10 cellular contexts compared by ENCODE assay signal in genomic region chr15:98823012-98823458, GRCh38.
DNase-seq lines count a peak whose midpoint lies in the region; ATAC-seq lines count a peak whose summit lies in the region.
"Had no signal": no experiment of that assay in that cellular context is flagged by ENCODE, and none has a peak within 500 bp of the region (broad histone marks: within the 10 kb centered on the region; RNA-seq: fewer than 3 reads in every experiment).

No MANE protein-coding gene starts in this region.

- H3K4me3 ChIP-seq in NT2/D1 (ENCODE audit: insufficient read length, low read depth) (no peak overlapping the region), stomach smooth muscle (ENCODE audit: low read length in 2 of 2) (no peak overlapping the region)
- H3K4me3 ChIP-seq: dorsolateral prefrontal cortex had no signal

- peaks cover 2% of the 10 kb centered on the region for H3K36me3 ChIP-seq in NT2/D1 (ENCODE audit: insufficient read depth, insufficient read length, low read length)
- H3K36me3 ChIP-seq in stomach smooth muscle (ENCODE audit: control insufficient read depth in 2 of 2, insufficient read depth in 2 of 2, low read length in 2 of 2): no peaks in the 10 kb centered on the region

- peak overlapping the region; percentile 33 for H3K27ac ChIP-seq in stomach smooth muscle (ENCODE audit: low read length)
- H3K27ac ChIP-seq: 22Rv1 had no signal

- ATAC-seq in HG02588 (IDR thresholded peaks at IDR 0.05; ENCODE audit: unreplicated experiment): no peak

- no peaks in the 10 kb centered on the region for H3K27me3 ChIP-seq in NT2/D1 (ENCODE audit: insufficient read depth, insufficient read length)
- H3K27me3 ChIP-seq in stomach smooth muscle (ENCODE audit: control insufficient read depth in 1 of 2, insufficient read depth in 2 of 2, low read length in 2 of 2): no peaks in the 10 kb centered on the region
- H3K27me3 ChIP-seq: dorsolateral prefrontal cortex had no signal

- H3K4me1 ChIP-seq in NT2/D1 (ENCODE audit: insufficient read depth, insufficient read length): no peaks in the 10 kb centered on the region
- peaks cover 8% of the 10 kb centered on the region for H3K4me1 ChIP-seq in stomach smooth muscle (ENCODE audit: control insufficient read depth, insufficient read depth, low read length)

- DNase-seq in NCI-H1417 (lab: John Stamatoyannopoulos, UW): peak in 2 of 3 experiments; percentile 35 to 84
- no peak for DNase-seq in NCI-H1417 treated with DMSO at 0.1 percent for 48 hours (lab: John Stamatoyannopoulos, UW)
- peak; percentile 90 for DNase-seq in NT2/D1 (ENCODE audit: low read depth, low spot score)
- peak; percentile 75 for DNase-seq in fibroblast of the conjunctiva (ENCODE audit: low read depth)
- DNase-seq in superior temporal gyrus (ENCODE audit: extremely low spot score): no peak
- DNase-seq in activated naive CD4-positive, alpha-beta T cell treated with anti-CD3 and anti-CD28 coated beads, Interleukin-2, amount 50 U/mL, for 16 hours: no peak
- DNase-seq: dorsolateral prefrontal cortex had no signal

- H3K9ac ChIP-seq in NT2/D1 (ENCODE audit: insufficient read length, low read depth) (no peak overlapping the region), stomach smooth muscle (ENCODE audit: low read length in 2 of 2) (no peak overlapping the region)

- H3K9me3 ChIP-seq in NT2/D1 (ENCODE audit: insufficient read depth, low read length) (peaks cover 32% of the 10 kb centered on the region), stomach smooth muscle (ENCODE audit: control insufficient read depth in 2 of 2, low read length in 2 of 2) (no peaks in the 10 kb centered on the region)

Comparison
In these comparisons a context has a peak if more than half of its experiments do, and no peak if none do; other contexts are left out.
1. DNase-seq: peak in NCI-H1417 (2 of 3), NT2/D1 (single experiment) and fibroblast of the conjunctiva (single experiment); none in NCI-H1417 treated with DMSO at 0.1 percent for 48 hours (single experiment), superior temporal gyrus (single experiment) and activated naive CD4-positive, alpha-beta T cell treated with anti-CD3 and anti-CD28 coated beads, Interleukin-2, amount 50 U/mL, for 16 hours (single experiment).